17 cellular contexts compared by ENCODE assay signal in genomic region chr3:70984756-70985155, GRCh38.
DNase-seq lines count a peak whose midpoint lies in the region; ATAC-seq and TF ChIP-seq lines count a peak whose summit lies in the region.
"Had no signal": no experiment of that assay in that cellular context is flagged by ENCODE, and none has a peak within 500 bp of the region (broad histone marks: within the 10 kb centered on the region; RNA-seq: fewer than 3 reads in every experiment).

No MANE protein-coding gene starts in this region.

- peak overlapping the region; percentile 95 for H3K27ac Mint-ChIP-seq in activated CD8-positive, alpha-beta T cell treated with anti-CD3 and anti-CD28 coated beads for 36 hours
- no peak overlapping the region for H3K27ac Mint-ChIP-seq in activated CD8-positive, alpha-beta T cell treated with anti-CD3 and anti-CD28 coated beads, Interleukin-2, amount 10 ng/mL, durations not matched to agents 7 days and 5 days
- H3K27ac Mint-ChIP-seq in activated T-helper 17 cell treated with anti-CD3 and anti-CD28 coated beads, Interleukin-2, amount 50 U/mL, for 72 hours: peak overlapping the region; percentile 93

- H2AFZ ChIP-seq in hepatocyte: no peak overlapping the region

- no peak overlapping the region for H3K4me3 ChIP-seq in hepatocyte
- H3K4me3 ChIP-seq in subcutaneous abdominal adipose tissue (ENCODE audit: low read depth in 1 of 5, low read length in 5 of 5): no peak overlapping the region
- H3K4me3 ChIP-seq: A549, K562, right atrium auricular region had no signal

- H3K9me2 ChIP-seq in hepatocyte (replicated peaks; ENCODE audit: insufficient read depth): no peaks in the 10 kb centered on the region

- no peaks in the 10 kb centered on the region for H3K27me3 Mint-ChIP-seq in activated CD8-positive, alpha-beta T cell treated with anti-CD3 and anti-CD28 coated beads for 36 hours
- H3K27me3 Mint-ChIP-seq in activated CD8-positive, alpha-beta T cell treated with anti-CD3 and anti-CD28 coated beads, Interleukin-2, amount 10 ng/mL, durations not matched to agents 7 days and 5 days (ENCODE audit: low read depth): no peaks in the 10 kb centered on the region
- no peaks in the 10 kb centered on the region for H3K27me3 Mint-ChIP-seq in activated T-helper 17 cell treated with anti-CD3 and anti-CD28 coated beads, Interleukin-2, amount 50 U/mL, for 72 hours

- H3K27ac ChIP-seq in hepatocyte (peak overlapping the region; percentile 84), subcutaneous abdominal adipose tissue (ENCODE audit: low read depth, low read length) (peak overlapping the region; percentile 97)
- H3K27ac ChIP-seq: brain microvascular endothelial cell had no signal

- no peaks in the 10 kb centered on the region for H3K27me3 ChIP-seq in hepatocyte
- H3K27me3 ChIP-seq in subcutaneous abdominal adipose tissue (ENCODE audit: control insufficient read depth in 5 of 5, insufficient read depth in 4 of 5, low read length in 5 of 5): no peaks in the 10 kb centered on the region
- H3K27me3 ChIP-seq: brain microvascular endothelial cell, right atrium auricular region had no signal

- no peaks in the 10 kb centered on the region for H4K20me1 ChIP-seq in hepatocyte (ENCODE audit: insufficient read depth, poor library complexity, severe bottlenecking)

- 89% methylated on average over 6 of the region's 6 CpGs for WGBS in hepatocyte (ENCODE audit: low lambda C conversion rate, missing lambda C conversion rate)

- H3K4me3 Mint-ChIP-seq in activated CD8-positive, alpha-beta T cell treated with anti-CD3 and anti-CD28 coated beads for 36 hours: no peak overlapping the region
- no peak overlapping the region for H3K4me3 Mint-ChIP-seq in activated CD8-positive, alpha-beta T cell treated with anti-CD3 and anti-CD28 coated beads, Interleukin-2, amount 10 ng/mL, durations not matched to agents 7 days and 5 days
- H3K4me3 Mint-ChIP-seq in activated T-helper 17 cell treated with anti-CD3 and anti-CD28 coated beads, Interleukin-2, amount 50 U/mL, for 72 hours: peak overlapping the region; percentile 47

- no peak overlapping the region for H3K9ac ChIP-seq in subcutaneous abdominal adipose tissue (ENCODE audit: low read length in 5 of 5)

- no peaks in the 10 kb centered on the region for H3K9me3 Mint-ChIP-seq in activated CD8-positive, alpha-beta T cell treated with anti-CD3 and anti-CD28 coated beads for 36 hours
- no peaks in the 10 kb centered on the region for H3K9me3 Mint-ChIP-seq in activated CD8-positive, alpha-beta T cell treated with anti-CD3 and anti-CD28 coated beads, Interleukin-2, amount 10 ng/mL, durations not matched to agents 7 days and 5 days (ENCODE audit: insufficient read depth)
- no peaks in the 10 kb centered on the region for H3K9me3 Mint-ChIP-seq in activated T-helper 17 cell treated with anti-CD3 and anti-CD28 coated beads, Interleukin-2, amount 50 U/mL, for 72 hours

- ATAC-seq in activated CD8-positive, alpha-beta T cell treated with anti-CD3 and anti-CD28 coated beads for 36 hours: no peak
- no peak for ATAC-seq in activated CD8-positive, alpha-beta T cell treated with anti-CD3 and anti-CD28 coated beads, Interleukin-2, amount 10 ng/mL, durations not matched to agents 7 days and 5 days
- no peak for ATAC-seq in activated T-helper 17 cell treated with anti-CD3 and anti-CD28 coated beads, Interleukin-2, amount 50 U/mL, for 72 hours (replicated peaks)
- ATAC-seq: A549, K562 had no signal

- CTCF ChIA-PET in activated CD8-positive, alpha-beta T cell treated with anti-CD3 and anti-CD28 coated beads for 36 hours (lab: Charles Lee): interaction anchor here (1.3 kb wide), 2 partner anchors 9 to 22 kb away, joined by 4 to 6 read pairs; no protein-coding TSS in a partner anchor
- CTCF ChIA-PET in activated CD8-positive, alpha-beta T cell treated with anti-CD3 and anti-CD28 coated beads, Interleukin-2, amount 10 ng/mL, durations not matched to agents 7 days and 5 days (lab: Charles Lee): interaction anchor here (1.0 to 1.7 kb wide), 2 partner anchors 37 to 432 kb away, joined by 3 to 5 read pairs; no protein-coding TSS in a partner anchor

- H3K9me3 ChIP-seq in hepatocyte (ENCODE audit: low read depth) (no peaks in the 10 kb centered on the region), subcutaneous abdominal adipose tissue (ENCODE audit: control insufficient read depth in 5 of 5, low read length in 5 of 5) (no peaks in the 10 kb centered on the region)
- H3K9me3 ChIP-seq: A549, right atrium auricular region had no signal

- H3K4me1 ChIP-seq in hepatocyte (ENCODE audit: insufficient read depth): peaks cover 25% of the 10 kb centered on the region
- H3K4me1 ChIP-seq in subcutaneous abdominal adipose tissue (ENCODE audit: control insufficient read depth in 5 of 5, insufficient read depth in 5 of 5, low read length in 5 of 5): peaks cover 4 to 50% (median 37%) of the 10 kb centered on the region in 5 donors

- peaks cover 71% of the 10 kb centered on the region for H3K4me1 Mint-ChIP-seq in activated CD8-positive, alpha-beta T cell treated with anti-CD3 and anti-CD28 coated beads for 36 hours (ENCODE audit: low read depth)
- H3K4me1 Mint-ChIP-seq in activated CD8-positive, alpha-beta T cell treated with anti-CD3 and anti-CD28 coated beads, Interleukin-2, amount 10 ng/mL, durations not matched to agents 7 days and 5 days (ENCODE audit: low read depth): peaks cover 54% of the 10 kb centered on the region
- peaks cover 48% of the 10 kb centered on the region for H3K4me1 Mint-ChIP-seq in activated T-helper 17 cell treated with anti-CD3 and anti-CD28 coated beads, Interleukin-2, amount 50 U/mL, for 72 hours

- intact Hi-C loops in activated CD8-positive, alpha-beta T cell treated with anti-CD3 and anti-CD28 coated beads for 36 hours (cut with micrococcal nuclease): no loop called here

- no peak for DNase-seq in activated CD8-positive, alpha-beta T cell treated with anti-CD3 and anti-CD28 coated beads for 36 hours
- no peak for DNase-seq in activated CD8-positive, alpha-beta T cell treated with anti-CD3 and anti-CD28 coated beads, Interleukin-2, amount 10 ng/mL, durations not matched to agents 7 days and 5 days
- DNase-seq in hepatocyte (ENCODE audit: low spot score): no peak
- DNase-seq in activated CD4-positive, CD25-positive, alpha-beta regulatory T cell treated with anti-CD3 and anti-CD28 coated beads, Interleukin-2, amount 50 U/mL, for 72 hours: no peak
- no peak for DNase-seq in SK-N-DZ (ENCODE audit: low spot score)
- DNase-seq in activated gamma-delta T cell treated with Interleukin-2 at 50 U/mL for 16 hours: no peak
- DNase-seq: activated CD4-positive, CD25-positive, alpha-beta regulatory T cell; brain microvascular endothelial cell; Calu3; effector memory CD4-positive, alpha-beta T cell; NCI-H446 treated with DMSO at 0.1 percent for 48 hours; stimulated activated CD4-positive, alpha-beta T cell treated with anti-CD3 and anti-CD28 coated beads, Interleukin-4, amount 100 ng/mL, for 1 hour had no signal

- no peak for TF ChIP-seq CTCF in activated CD8-positive, alpha-beta T cell treated with anti-CD3 and anti-CD28 coated beads for 36 hours (IDR thresholded peaks at IDR 0.05)
- TF ChIP-seq CTCF in hepatocyte (IDR thresholded peaks at IDR 0.05; ENCODE audit: poor library complexity): no peak

- peaks cover 6% of the 10 kb centered on the region for H3K79me2 ChIP-seq in hepatocyte

- POLR2A ChIA-PET in activated CD8-positive, alpha-beta T cell treated with anti-CD3 and anti-CD28 coated beads for 36 hours (lab: Charles Lee): interaction anchor here (0.7 to 1.2 kb wide), 2 partner anchors 12 to 14 kb away, joined by 3 read pairs; no protein-coding TSS in a partner anchor
- POLR2A ChIA-PET in activated CD8-positive, alpha-beta T cell treated with anti-CD3 and anti-CD28 coated beads, Interleukin-2, amount 10 ng/mL, durations not matched to agents 7 days and 5 days (lab: Charles Lee): no interaction called here

- H3K4me2 ChIP-seq in hepatocyte: no peak overlapping the region
- H3K4me2 ChIP-seq: A549 had no signal

- peaks cover 76% of the 10 kb centered on the region for H3K36me3 Mint-ChIP-seq in activated CD8-positive, alpha-beta T cell treated with anti-CD3 and anti-CD28 coated beads for 36 hours (ENCODE audit: low read depth)
- H3K36me3 Mint-ChIP-seq in activated CD8-positive, alpha-beta T cell treated with anti-CD3 and anti-CD28 coated beads, Interleukin-2, amount 10 ng/mL, durations not matched to agents 7 days and 5 days (ENCODE audit: low read depth): peaks cover 86% of the 10 kb centered on the region
- peaks cover 100% of the 10 kb centered on the region for H3K36me3 Mint-ChIP-seq in activated T-helper 17 cell treated with anti-CD3 and anti-CD28 coated beads, Interleukin-2, amount 50 U/mL, for 72 hours (ENCODE audit: low read depth)

- H3K36me3 ChIP-seq in hepatocyte (replicated peaks; ENCODE audit: insufficient read depth, low read depth) (peaks cover 3% of the 10 kb centered on the region), subcutaneous abdominal adipose tissue (ENCODE audit: control insufficient read depth in 5 of 5, insufficient read depth in 5 of 5, low read length in 5 of 5) (peaks cover 17 to 37% (median 29%) of the 10 kb centered on the region in 5 donors)
